Comparison of ENCODE assay signal across 35 cellular contexts in genomic region chr22:19376971-19377370, GRCh38.
"Had no signal": no experiment of that assay in that cellular context is flagged by ENCODE, and none has a peak within 500 bp of the region (broad histone marks: within the 10 kb centered on the region; RNA-seq: fewer than 3 reads in every experiment).

No MANE protein-coding gene starts in this region.

- H3K4me1 ChIP-seq: esophagus muscularis mucosa, foreskin keratinocyte, gastrocnemius medialis, heart left ventricle had no signal

- H3K27ac ChIP-seq: brain microvascular endothelial cell, esophagus muscularis mucosa, foreskin keratinocyte, gastrocnemius medialis, heart left ventricle, WERI-Rb-1 had no signal

- DNase-seq: activated B cell treated with CpG ODN at 0.5 μM for 24 hours; activated CD4-positive, alpha-beta T cell treated with anti-CD3 and anti-CD28 coated beads for 48 hours; activated CD4-positive, alpha-beta T cell treated with anti-CD3 and anti-CD28 coated beads, Interleukin-2, amount 50 U/mL, for 1 hour; activated CD4-positive, alpha-beta T cell treated with anti-CD3 and anti-CD28 coated beads, Interleukin-2, amount 50 U/mL, for 48 hours; activated CD8-positive, alpha-beta memory T cell treated with anti-CD3 and anti-CD28 coated beads, Interleukin-2, amount 10 ng/mL, durations not matched to agents 7 days and 5 days; activated CD8-positive, alpha-beta memory T cell treated with anti-CD3 and anti-CD28 coated beads, Interleukin-2, amount 50 U/mL, for 4 hours; activated CD8-positive, alpha-beta T cell treated with anti-CD3 and anti-CD28 coated beads for 36 hours; activated gamma-delta T cell; activated naive CD4-positive, alpha-beta T cell; activated naive CD4-positive, alpha-beta T cell treated with anti-CD3 and anti-CD28 coated beads, Interleukin-2, amount 50 U/mL, for 16 hours; activated T-cell treated with anti-CD3 and anti-CD28 coated beads for 4 hours; activated T-cell treated with anti-CD3 and anti-CD28 coated beads, Interleukin-2, amount 50 U/mL, for 24 hours; activated T-cell treated with anti-CD3 and anti-CD28 coated beads, Interleukin-2, amount 50 U/mL, for 72 hours; amniotic stem cell; anterior cingulate cortex; brain microvascular endothelial cell; cortex of kidney; dermis blood vessel endothelial cell; effector CD4-positive, alpha-beta T cell; effector memory CD8-positive, alpha-beta T cell; erythroblast; foreskin keratinocyte; gastrocnemius medialis; glutamatergic neuron; heart left ventricle; T-cell; T1000; WERI-Rb-1 had no signal

- H3K4me1 Mint-ChIP-seq: activated B cell treated with CpG ODN at 0.5 μM for 24 hours; activated CD8-positive, alpha-beta memory T cell treated with anti-CD3 and anti-CD28 coated beads, Interleukin-2, amount 10 ng/mL, durations not matched to agents 7 days and 5 days; central memory CD8-positive, alpha-beta T cell; T-cell had no signal

- ATAC-seq: activated CD4-positive, CD25-positive, alpha-beta regulatory T cell treated with anti-CD3 and anti-CD28 coated beads, Interleukin-2, amount 50 U/mL, for 24 hours; activated CD8-positive, alpha-beta memory T cell treated with anti-CD3 and anti-CD28 coated beads, Interleukin-2, amount 10 ng/mL, durations not matched to agents 7 days and 5 days; activated CD8-positive, alpha-beta T cell treated with anti-CD3 and anti-CD28 coated beads for 36 hours; activated T-cell treated with anti-CD3 and anti-CD28 coated beads, Interleukin-2, amount 50 U/mL, for 72 hours; effector memory CD8-positive, alpha-beta T cell; foreskin keratinocyte; gastrocnemius medialis; heart left ventricle; T-cell had no signal

- H3K4me3 Mint-ChIP-seq: activated B cell treated with CpG ODN at 0.5 μM for 24 hours; activated CD8-positive, alpha-beta memory T cell treated with anti-CD3 and anti-CD28 coated beads, Interleukin-2, amount 10 ng/mL, durations not matched to agents 7 days and 5 days; activated CD8-positive, alpha-beta T cell treated with anti-CD3 and anti-CD28 coated beads for 36 hours; activated naive CD8-positive, alpha-beta T cell; activated T-cell treated with anti-CD3 and anti-CD28 coated beads, Interleukin-2, amount 50 U/mL, for 24 hours; activated T-cell treated with anti-CD3 and anti-CD28 coated beads, Interleukin-2, amount 50 U/mL, for 72 hours; central memory CD8-positive, alpha-beta T cell; effector memory CD8-positive, alpha-beta T cell; T-cell; T-helper 1 cell treated with Interleukin-12 subunit alpha and Interleukin-12 subunit beta and Interleukin-4 antibody, amounts not matched to agents 30 μg/mL and 1 μg/mL, for 36 hours; T-helper 2 cell treated with Interferon-gamma antibody and Interleukin-4, amounts not matched to agents 5 μg/mL and 100 μg/mL, for 36 hours had no signal

- H3K9me3 ChIP-seq: esophagus muscularis mucosa, gastrocnemius medialis, heart left ventricle had no signal

- H3K27me3 ChIP-seq: brain microvascular endothelial cell, esophagus muscularis mucosa, foreskin keratinocyte, gastrocnemius medialis, heart left ventricle had no signal

- H3K27ac Mint-ChIP-seq: activated B cell treated with CpG ODN at 0.5 μM for 24 hours; activated CD8-positive, alpha-beta memory T cell treated with anti-CD3 and anti-CD28 coated beads, Interleukin-2, amount 10 ng/mL, durations not matched to agents 7 days and 5 days; activated CD8-positive, alpha-beta T cell treated with anti-CD3 and anti-CD28 coated beads for 36 hours; activated naive CD8-positive, alpha-beta T cell; activated T-cell treated with anti-CD3 and anti-CD28 coated beads, Interleukin-2, amount 50 U/mL, for 24 hours; T-cell; T-helper 1 cell treated with Interleukin-12 subunit alpha and Interleukin-12 subunit beta and Interleukin-4 antibody, amounts not matched to agents 30 μg/mL and 1 μg/mL, for 36 hours; T-helper 2 cell treated with Interferon-gamma antibody and Interleukin-4, amounts not matched to agents 5 μg/mL and 100 μg/mL, for 36 hours had no signal

- H3K9me3 Mint-ChIP-seq: activated B cell treated with CpG ODN at 0.5 μM for 24 hours; activated CD8-positive, alpha-beta T cell treated with anti-CD3 and anti-CD28 coated beads for 36 hours; activated T-cell treated with anti-CD3 and anti-CD28 coated beads, Interleukin-2, amount 50 U/mL, for 24 hours; activated T-cell treated with anti-CD3 and anti-CD28 coated beads, Interleukin-2, amount 50 U/mL, for 72 hours; central memory CD8-positive, alpha-beta T cell; effector memory CD8-positive, alpha-beta T cell; T-cell; T-helper 1 cell treated with Interleukin-12 subunit alpha and Interleukin-12 subunit beta and Interleukin-4 antibody, amounts not matched to agents 30 μg/mL and 1 μg/mL, for 36 hours; T-helper 2 cell treated with Interferon-gamma antibody and Interleukin-4, amounts not matched to agents 5 μg/mL and 100 μg/mL, for 36 hours had no signal

- FAIRE-seq: astrocyte had no signal

- H3K4me3 ChIP-seq: esophagus muscularis mucosa, gastrocnemius medialis, heart left ventricle had no signal

- H3K27me3 Mint-ChIP-seq: activated B cell treated with CpG ODN at 0.5 μM for 24 hours; activated CD8-positive, alpha-beta memory T cell treated with anti-CD3 and anti-CD28 coated beads, Interleukin-2, amount 10 ng/mL, durations not matched to agents 7 days and 5 days; activated CD8-positive, alpha-beta T cell treated with anti-CD3 and anti-CD28 coated beads for 36 hours; activated naive CD8-positive, alpha-beta T cell; activated T-cell treated with anti-CD3 and anti-CD28 coated beads, Interleukin-2, amount 50 U/mL, for 24 hours; central memory CD8-positive, alpha-beta T cell; effector memory CD8-positive, alpha-beta T cell; T-cell had no signal
